Comparison of ENCODE assay signal across 24 cellular contexts in genomic region chr12:42729532-42729895, GRCh38.
DNase-seq lines count a peak whose midpoint lies in the region; TF ChIP-seq lines count a peak whose summit lies in the region.
"Had no signal": no experiment of that assay in that cellular context is flagged by ENCODE, and none has a peak within 500 bp of the region (broad histone marks: within the 10 kb centered on the region; RNA-seq: fewer than 3 reads in every experiment).

No MANE protein-coding gene starts in this region.

- no peaks in the 10 kb centered on the region for H3K9me3 ChIP-seq in CD8-positive, alpha-beta memory T cell (ENCODE audit: low read length)
- H3K9me3 ChIP-seq: right lobe of liver had no signal

- peaks cover 0 to 4% (median 0%) of the 10 kb centered on the region in 45 donors for H3K27me3 ChIP-seq in dorsolateral prefrontal cortex
- H3K27me3 ChIP-seq in CD8-positive, alpha-beta memory T cell (ENCODE audit: insufficient read depth, low read length, poor library complexity, severe bottlenecking), result no peaks in the 10 kb centered on the region
- H3K27me3 ChIP-seq: BLaER1, right lobe of liver, tibial nerve had no signal

- no peak overlapping the region for H3K4me3 ChIP-seq in dorsolateral prefrontal cortex
- H3K4me3 ChIP-seq in CD8-positive, alpha-beta memory T cell (ENCODE audit: low read length), result no peak overlapping the region
- H3K4me3 ChIP-seq: BLaER1, right lobe of liver, tibial nerve had no signal

- H3K27ac ChIP-seq in dorsolateral prefrontal cortex, result peak overlapping the region in 3 of 59 donors; percentile 5 to 23 (median 13)
- no peak overlapping the region for H3K27ac ChIP-seq in CD8-positive, alpha-beta memory T cell (ENCODE audit: low read depth, low read length)
- H3K27ac ChIP-seq: BLaER1, right lobe of liver, tibial nerve had no signal

- peaks cover 0 to 3% of the 10 kb centered on the region in 2 donors for H3K27me3 Mint-ChIP-seq in CD8-positive, alpha-beta memory T cell
- H3K27me3 Mint-ChIP-seq: activated CD4-positive, alpha-beta memory T cell treated with anti-CD3 and anti-CD28 coated beads for 36 hours; memory B cell had no signal

- peak; percentile 21 for DNase-seq in Daoy (ENCODE audit: low read depth)
- DNase-seq in M059J (ENCODE audit: low read depth), result peak; percentile 59
- DNase-seq in dorsolateral prefrontal cortex, result peak in 6 of 10 donors; percentile 7 to 68 (median 64)
- DNase-seq in posterior cingulate gyrus, result peak in 8 of 10 donors; percentile 30 to 93 (median 56)
- DNase-seq in CD8-positive, alpha-beta memory T cell, result no peak
- no peak for DNase-seq in NCI-H526 treated with DMSO at 0.1 percent for 48 hours (lab: John Stamatoyannopoulos, UW)
- no peak for DNase-seq in mesenteric fat pad (ENCODE audit: low spot score)
- DNase-seq in AML-193 (lab: John Stamatoyannopoulos, UW), result no peak
- DNase-seq: ACHN; activated CD4-positive, alpha-beta memory T cell treated with anti-CD3 and anti-CD28 coated beads for 36 hours; activated CD8-positive, alpha-beta memory T cell treated with anti-CD3 and anti-CD28 coated beads, Interleukin-2, amount 50 U/mL, for 4 hours; activated naive CD4-positive, alpha-beta T cell treated with anti-CD3 and anti-CD28 coated beads, Interleukin-2, amount 50 U/mL, for 16 hours; amniotic stem cell; DMS53; effector CD4-positive, alpha-beta T cell; NCI-H1092 treated with DMSO at 0.1 percent for 48 hours; NCI-H1694 treated with DMSO at 0.1 percent for 48 hours; NCI-H446; NCI-H774; right lobe of liver; T-helper 2 cell had no signal

- TF ChIP-seq CTCF in dorsolateral prefrontal cortex (IDR thresholded peaks at IDR 0.05 in 54 of 56, conservative IDR thresholded peaks at IDR 0.05 in 2 of 56; ENCODE audit: low read depth in 1 of 56, partially characterized antibody in 56 of 56), result no peak

- H3K27ac Mint-ChIP-seq in CD8-positive, alpha-beta memory T cell, result no peak overlapping the region
- H3K27ac Mint-ChIP-seq: activated CD4-positive, alpha-beta memory T cell treated with anti-CD3 and anti-CD28 coated beads for 36 hours; memory B cell had no signal

- peaks cover 0 to 6% (median 2%) of the 10 kb centered on the region in 5 donors for H3K9me3 Mint-ChIP-seq in CD8-positive, alpha-beta memory T cell

- CTCF ChIA-PET in CD8-positive, alpha-beta memory T cell (lab: Charles Lee), result no interaction called here

- H3K4me1 Mint-ChIP-seq in CD8-positive, alpha-beta memory T cell, result no peaks in the 10 kb centered on the region
- H3K4me1 Mint-ChIP-seq: memory B cell had no signal

- intact Hi-C loops in dorsolateral prefrontal cortex (cut with DNase I), result no loop called here
- intact Hi-C loops in posterior cingulate gyrus (cut with DNase I), result no loop called here

- POLR2A ChIA-PET in CD8-positive, alpha-beta memory T cell (lab: Charles Lee), result no interaction called here

- H3K36me3 ChIP-seq in CD8-positive, alpha-beta memory T cell (ENCODE audit: insufficient read depth, low read length), result no peaks in the 10 kb centered on the region
- H3K36me3 ChIP-seq: BLaER1, right lobe of liver, tibial nerve had no signal

- no peaks in the 10 kb centered on the region for H3K36me3 Mint-ChIP-seq in CD8-positive, alpha-beta memory T cell
- H3K36me3 Mint-ChIP-seq: activated CD4-positive, alpha-beta memory T cell treated with anti-CD3 and anti-CD28 coated beads for 36 hours; memory B cell had no signal

- no peak overlapping the region for H3K4me3 Mint-ChIP-seq in CD8-positive, alpha-beta memory T cell
- H3K4me3 Mint-ChIP-seq: activated CD4-positive, alpha-beta memory T cell treated with anti-CD3 and anti-CD28 coated beads for 36 hours; memory B cell had no signal

- no peaks in the 10 kb centered on the region for H3K4me1 ChIP-seq in CD8-positive, alpha-beta memory T cell (ENCODE audit: insufficient read depth, low read length)
- H3K4me1 ChIP-seq: right lobe of liver, tibial nerve had no signal

Comparison
In these comparisons a context has a peak if more than half of its experiments do, and no peak if none do; other contexts are left out.
1. DNase-seq: peak in Daoy (single experiment), M059J (single experiment), dorsolateral prefrontal cortex (6 of 10) and posterior cingulate gyrus (8 of 10); none in CD8-positive, alpha-beta memory T cell (0 of 5), NCI-H526 treated with DMSO at 0.1 percent for 48 hours (single experiment), mesenteric fat pad (single experiment) and AML-193 (0 of 2).